In genomic region chr1:244272471-244273261, GRCh38 we compare ENCODE assay signal across 8 cellular contexts.
DNase-seq lines count a peak whose midpoint lies in the region; ATAC-seq, FAIRE-seq and TF ChIP-seq lines count a peak whose summit lies in the region.

No MANE protein-coding gene starts in this region.

- TF ChIP-seq CTCF in K562 (IDR thresholded peaks at IDR 0.05 in 2 of 3, conservative IDR thresholded peaks at IDR 0.05 in 1 of 3; ENCODE audit: insufficient read depth in 2 of 3, low read depth in 1 of 3, low read length in 3 of 3) = peak; percentile 98 to 100 (median 99)

- CTCF ChIA-PET in K562 (lab: Yijun Ruan, JAX; ENCODE audit: low intra/inter-chr PET ratio) = interaction anchor here (0.6 to 4.6 kb wide), 14 partner anchors 27 to 1818 kb away, joined by 3 to 37 read pairs (median 3); partner anchors contain the start of gene ADSS2

- H3K4me1 ChIP-seq in K562 (replicated peaks in 1 of 2; ENCODE audit: control insufficient read depth in 2 of 2, insufficient read depth in 2 of 2, low read length in 2 of 2) = peaks cover 6 to 12% of the 10 kb centered on the region in 2 experiments; a peak in 4 of 5 replicates
- no peaks in the 10 kb centered on the region for H3K4me1 ChIP-seq in small intestine (ENCODE audit: control insufficient read depth in 2 of 2, insufficient read depth in 1 of 2, low read depth in 1 of 2, low read length in 1 of 2)

- no peaks in the 10 kb centered on the region for H4K20me1 ChIP-seq in K562 (replicated peaks; ENCODE audit: control insufficient read depth, insufficient read depth, low read length)

- peak overlapping the region in 1 of 2 experiments; percentile 49; a peak in 1 of 4 replicates for H3K9ac ChIP-seq in K562 (ENCODE audit: insufficient read depth in 1 of 2, low read depth in 2 of 2, low read length in 2 of 2)

- peak; percentile 99 to 100 for TF ChIP-seq RAD21 in K562 (CRISPR knock-in tag; conservative IDR thresholded peaks at IDR 0.05 in 1 of 2, IDR thresholded peaks at IDR 0.05 in 1 of 2)

- H3K9me3 ChIP-seq in K562 (replicated peaks; ENCODE audit: control insufficient read depth, insufficient read depth, low read depth, low read length) (no peaks in the 10 kb centered on the region), small intestine (ENCODE audit: control insufficient read depth, low read depth) (no peaks in the 10 kb centered on the region)

- no peak for TF ChIP-seq EP300 in K562 (IDR thresholded peaks at IDR 0.05; ENCODE audit: low read length)

- H3K27ac ChIP-seq in K562 (ENCODE audit: extremely low read depth, low read depth, low read length) (no peak overlapping the region), small intestine (ENCODE audit: low read depth in 1 of 2, low read length in 1 of 2) (peak overlapping the region in 1 of 2 donors; percentile 40)

- DNase-seq in GM12892 (ENCODE audit: insufficient read length) = peak; percentile 38
- peak; percentile 74 for DNase-seq in NCI-H2107 (lab: John Stamatoyannopoulos, UW)
- peak; percentile 83 to 90 (median 89) for DNase-seq in K562 (ENCODE audit: extremely low read depth in 1 of 4, low spot score in 3 of 4)
- DNase-seq in iPS DF 4.7 (ENCODE audit: extremely low read depth, low spot score) = peak; percentile 68
- DNase-seq in small intestine = peak; percentile 79
- DNase-seq in cortex of kidney (lab: John Stamatoyannopoulos, UW) = no peak

- 45% methylated on average over 9 of the region's 9 CpGs for WGBS in K562 (ENCODE audit: insufficient coverage, low coverage, missing lambda C conversion rate)
- 62 to 71% (median 64%) methylated on average over 9 of the region's 9 CpGs for WGBS in small intestine, 3 donors

- H3K4me3 ChIP-seq in K562 = no peak overlapping the region
- no peak overlapping the region for H3K4me3 ChIP-seq in small intestine (ENCODE audit: low read depth in 1 of 2, low read length in 2 of 2)

- FAIRE-seq in GM12892 (lab: Jason Lieb, UNC) (peak; percentile 81), TTC549 (lab: Jason Lieb, UNC) (peak; percentile 97), K562 (lab: Jason Lieb, UNC) (peak; percentile 97), small intestine (lab: Jason Lieb, UNC) (no peak)

- POLR2A ChIA-PET in K562 (lab: Yijun Ruan, JAX) = no interaction called here

- intact Hi-C loops in K562 (cut with micrococcal nuclease) = loop anchor here (1.0 to 5.0 kb wide), 12 partner anchors 27 to 1805 kb away; no protein-coding TSS in a partner anchor

- in situ Hi-C loops in K562 (cut with MboI) = loop anchor here (25.0 kb wide), 2 partner anchors 785 to 1810 kb away; no protein-coding TSS in a partner anchor

- no peaks in the 10 kb centered on the region for H3K9me1 ChIP-seq in K562 (ENCODE audit: control insufficient read depth, insufficient read depth, low read length)

- no peaks in the 10 kb centered on the region for H3K36me3 ChIP-seq in K562 (ENCODE audit: control insufficient read depth, insufficient read depth, low read length)
- H3K36me3 ChIP-seq in small intestine (ENCODE audit: control insufficient read depth in 2 of 2, insufficient read depth in 2 of 2, low read length in 2 of 2) = no peaks in the 10 kb centered on the region

- BruUV-seq in K562 (replicated peaks; lab: Mats Ljungman, UMichigan) = no TSS peak

- no peak overlapping the region for H3K4me2 ChIP-seq in K562 (ENCODE audit: insufficient read depth, low read length)

- TF ChIP-seq POLR2A in GM12892 (IDR thresholded peaks at IDR 0.05; ENCODE audit: low read depth, low read length) (no peak), K562 (conservative IDR thresholded peaks at IDR 0.05) (no peak)

- H3K27me3 ChIP-seq in K562 (ENCODE audit: control insufficient read depth in 2 of 2, insufficient read depth in 2 of 2, low read length in 2 of 2) = peaks cover 14 to 28% of the 10 kb centered on the region in 2 experiments; a peak in 3 of 5 replicates
- H3K27me3 ChIP-seq in small intestine (ENCODE audit: control insufficient read depth in 2 of 2, insufficient read depth in 2 of 2, low read length in 2 of 2) = no peaks in the 10 kb centered on the region

- H2AFZ ChIP-seq in K562 (ENCODE audit: low read depth, low read length) = peak overlapping the region; percentile 92

- peak; percentile 71 for ATAC-seq in HG03060 (IDR thresholded peaks at IDR 0.05; ENCODE audit: low read depth, unreplicated experiment)
- peak; percentile 92 for ATAC-seq in K562

- no peaks in the 10 kb centered on the region for H3K79me2 ChIP-seq in K562 (ENCODE audit: control insufficient read depth, insufficient read depth, low read length)

TF ChIP-seq in K562, 482 proteins besides CTCF, POLR2A, EP300 and RAD21 (continues in another document):
- TF ChIP-seq ZNF253 (CRISPR knock-in tag; conservative IDR thresholded peaks at IDR 0.05) = no peak
- TF ChIP-seq, protein P1, sequence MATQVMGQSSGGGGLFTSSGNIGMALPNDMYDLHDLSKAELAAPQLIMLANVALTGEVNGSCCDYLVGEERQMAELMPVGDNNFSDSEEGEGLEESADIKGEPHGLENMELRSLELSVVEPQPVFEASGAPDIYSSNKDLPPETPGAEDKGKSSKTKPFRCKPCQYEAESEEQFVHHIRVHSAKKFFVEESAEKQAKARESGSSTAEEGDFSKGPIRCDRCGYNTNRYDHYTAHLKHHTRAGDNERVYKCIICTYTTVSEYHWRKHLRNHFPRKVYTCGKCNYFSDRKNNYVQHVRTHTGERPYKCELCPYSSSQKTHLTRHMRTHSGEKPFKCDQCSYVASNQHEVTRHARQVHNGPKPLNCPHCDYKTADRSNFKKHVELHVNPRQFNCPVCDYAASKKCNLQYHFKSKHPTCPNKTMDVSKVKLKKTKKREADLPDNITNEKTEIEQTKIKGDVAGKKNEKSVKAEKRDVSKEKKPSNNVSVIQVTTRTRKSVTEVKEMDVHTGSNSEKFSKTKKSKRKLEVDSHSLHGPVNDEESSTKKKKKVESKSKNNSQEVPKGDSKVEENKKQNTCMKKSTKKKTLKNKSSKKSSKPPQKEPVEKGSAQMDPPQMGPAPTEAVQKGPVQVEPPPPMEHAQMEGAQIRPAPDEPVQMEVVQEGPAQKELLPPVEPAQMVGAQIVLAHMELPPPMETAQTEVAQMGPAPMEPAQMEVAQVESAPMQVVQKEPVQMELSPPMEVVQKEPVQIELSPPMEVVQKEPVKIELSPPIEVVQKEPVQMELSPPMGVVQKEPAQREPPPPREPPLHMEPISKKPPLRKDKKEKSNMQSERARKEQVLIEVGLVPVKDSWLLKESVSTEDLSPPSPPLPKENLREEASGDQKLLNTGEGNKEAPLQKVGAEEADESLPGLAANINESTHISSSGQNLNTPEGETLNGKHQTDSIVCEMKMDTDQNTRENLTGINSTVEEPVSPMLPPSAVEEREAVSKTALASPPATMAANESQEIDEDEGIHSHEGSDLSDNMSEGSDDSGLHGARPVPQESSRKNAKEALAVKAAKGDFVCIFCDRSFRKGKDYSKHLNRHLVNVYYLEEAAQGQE (CRISPR knock-in tag; IDR thresholded peaks at IDR 0.05; ENCODE audit: low read depth) = no peak
- no peak for TF ChIP-seq POLR2B (IDR thresholded peaks at IDR 0.05; ENCODE audit: low read depth, partially characterized antibody)
- peak; percentile 23 to 91; a peak in 2 of 4 replicates for TF ChIP-seq ARNT (IDR thresholded peaks at IDR 0.05)
- no peak for TF ChIP-seq ZNF324 (CRISPR knock-in tag; IDR thresholded peaks at IDR 0.05)
- TF ChIP-seq, protein P2, sequence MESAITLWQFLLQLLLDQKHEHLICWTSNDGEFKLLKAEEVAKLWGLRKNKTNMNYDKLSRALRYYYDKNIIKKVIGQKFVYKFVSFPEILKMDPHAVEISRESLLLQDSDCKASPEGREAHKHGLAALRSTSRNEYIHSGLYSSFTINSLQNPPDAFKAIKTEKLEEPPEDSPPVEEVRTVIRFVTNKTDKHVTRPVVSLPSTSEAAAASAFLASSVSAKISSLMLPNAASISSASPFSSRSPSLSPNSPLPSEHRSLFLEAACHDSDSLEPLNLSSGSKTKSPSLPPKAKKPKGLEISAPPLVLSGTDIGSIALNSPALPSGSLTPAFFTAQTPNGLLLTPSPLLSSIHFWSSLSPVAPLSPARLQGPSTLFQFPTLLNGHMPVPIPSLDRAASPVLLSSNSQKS (CRISPR knock-in tag; IDR thresholded peaks at IDR 0.05) = no peak
- no peak for TF ChIP-seq SRSF7 (optimal IDR thresholded peaks at IDR 0.05; ENCODE audit: low read depth, low read length)
- TF ChIP-seq GTF2A2 (tag; IDR thresholded peaks at IDR 0.05) = no peak
- no peak for TF ChIP-seq DNMT1 (IDR thresholded peaks at IDR 0.05)
- no peak for TF ChIP-seq ZNF551 (CRISPR knock-in tag; IDR thresholded peaks at IDR 0.05)
- TF ChIP-seq, protein P3, sequence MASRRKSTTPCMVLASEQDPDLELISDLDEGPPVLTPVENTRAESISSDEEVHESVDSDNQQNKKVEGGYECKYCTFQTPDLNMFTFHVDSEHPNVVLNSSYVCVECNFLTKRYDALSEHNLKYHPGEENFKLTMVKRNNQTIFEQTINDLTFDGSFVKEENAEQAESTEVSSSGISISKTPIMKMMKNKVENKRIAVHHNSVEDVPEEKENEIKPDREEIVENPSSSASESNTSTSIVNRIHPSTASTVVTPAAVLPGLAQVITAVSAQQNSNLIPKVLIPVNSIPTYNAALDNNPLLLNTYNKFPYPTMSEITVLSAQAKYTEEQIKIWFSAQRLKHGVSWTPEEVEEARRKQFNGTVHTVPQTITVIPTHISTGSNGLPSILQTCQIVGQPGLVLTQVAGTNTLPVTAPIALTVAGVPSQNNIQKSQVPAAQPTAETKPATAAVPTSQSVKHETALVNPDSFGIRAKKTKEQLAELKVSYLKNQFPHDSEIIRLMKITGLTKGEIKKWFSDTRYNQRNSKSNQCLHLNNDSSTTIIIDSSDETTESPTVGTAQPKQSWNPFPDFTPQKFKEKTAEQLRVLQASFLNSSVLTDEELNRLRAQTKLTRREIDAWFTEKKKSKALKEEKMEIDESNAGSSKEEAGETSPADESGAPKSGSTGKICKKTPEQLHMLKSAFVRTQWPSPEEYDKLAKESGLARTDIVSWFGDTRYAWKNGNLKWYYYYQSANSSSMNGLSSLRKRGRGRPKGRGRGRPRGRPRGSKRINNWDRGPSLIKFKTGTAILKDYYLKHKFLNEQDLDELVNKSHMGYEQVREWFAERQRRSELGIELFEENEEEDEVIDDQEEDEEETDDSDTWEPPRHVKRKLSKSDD (conservative IDR thresholded peaks at IDR 0.05; ENCODE audit: low read length) = no peak
- TF ChIP-seq ZSCAN29 (IDR thresholded peaks at IDR 0.05) = no peak
- TF ChIP-seq RBBP5 (IDR thresholded peaks at IDR 0.05; ENCODE audit: borderline replicate concordance, insufficient read depth, low read length, poor library complexity, severe bottlenecking) = no peak
- TF ChIP-seq DACH1 (IDR thresholded peaks at IDR 0.05; ENCODE audit: partially characterized antibody) = no peak
- TF ChIP-seq ZEB2 (IDR thresholded peaks at IDR 0.05) = peak; percentile 46; the same call in 1 of the 2 replicates
- TF ChIP-seq PURB (CRISPR knock-in tag; IDR thresholded peaks at IDR 0.05; ENCODE audit: low read depth) = no peak
- TF ChIP-seq ZNF41 (CRISPR knock-in tag; conservative IDR thresholded peaks at IDR 0.05) = no peak
- TF ChIP-seq L3MBTL2 (IDR thresholded peaks at IDR 0.05) = peak; percentile 47; the same call in 1 of the 2 replicates
- TF ChIP-seq FOXJ3 (CRISPR knock-in tag; IDR thresholded peaks at IDR 0.05) = no peak
